ENCODE assay signal across 13 cellular contexts in the genomic region with DNA sequence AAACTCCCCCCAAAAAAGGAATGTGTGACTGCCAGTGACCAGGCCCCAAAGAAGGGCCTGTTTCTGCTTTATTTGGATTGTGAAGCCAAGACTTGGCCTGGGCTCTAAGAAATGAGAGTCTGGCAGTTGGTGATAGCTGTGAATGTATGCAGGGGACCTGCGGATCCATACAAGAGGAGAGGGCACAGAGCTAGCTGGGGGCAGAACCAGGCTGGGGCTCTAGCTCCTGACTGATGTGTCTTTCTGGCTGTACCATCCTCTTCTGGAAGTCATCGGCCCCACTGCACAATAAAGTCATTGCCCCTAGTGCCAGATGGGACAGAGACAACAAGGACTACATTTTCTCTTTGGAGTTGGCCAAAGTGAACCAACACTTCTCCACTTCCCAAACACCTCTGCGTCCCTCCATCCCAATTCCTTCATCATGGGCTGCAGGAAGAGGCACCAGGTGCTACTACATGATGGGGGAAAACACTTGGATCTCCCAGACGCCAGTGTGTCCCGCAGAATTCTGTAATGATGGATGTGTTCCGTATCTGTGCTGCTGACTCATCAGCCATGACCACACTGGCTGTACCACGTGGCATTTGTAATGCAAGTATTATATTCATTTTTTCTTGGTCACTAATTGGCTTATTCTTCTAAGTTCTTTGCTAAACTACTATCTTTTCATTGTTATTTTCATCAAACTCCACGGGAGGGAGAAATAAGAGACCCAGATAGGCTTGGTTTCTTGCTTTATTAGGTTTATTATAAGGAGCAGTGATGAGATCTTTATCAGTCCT. TPM values are rescaled to one million over a fixed set of nuclear protein-coding genes. Genes with fewer than 3 reads are reported as not detected.
DNase-seq lines count a peak whose midpoint lies in the region; ATAC-seq and TF ChIP-seq lines count a peak whose summit lies in the region.
"Had no signal": no experiment of that assay in that cellular context is flagged by ENCODE, and none has a peak within 500 bp of the region (broad histone marks: within the 10 kb centered on the region; RNA-seq: fewer than 3 reads in every experiment).

No MANE protein-coding gene starts in this region.

- H3K36me3 Mint-ChIP-seq in activated CD4-positive, alpha-beta T cell treated with anti-CD3 and anti-CD28 coated beads, Interleukin-2, amount 10 ng/mL, durations not matched to agents 24 days and 14 days (ENCODE audit: low read depth), result peaks cover 25% of the 10 kb centered on the region
- H3K36me3 Mint-ChIP-seq: activated naive CD4-positive, alpha-beta T cell treated with anti-CD3 and anti-CD28 coated beads, Interleukin-2, amount 50 U/mL, for 72 hours; IgD-negative memory B cell had no signal

- H3K9me3 ChIP-seq in skeletal muscle satellite cell (replicated peaks; ENCODE audit: low read length), result no peaks in the 10 kb centered on the region

- H3K4me1 Mint-ChIP-seq in activated CD4-positive, alpha-beta T cell treated with anti-CD3 and anti-CD28 coated beads, Interleukin-2, amount 10 ng/mL, durations not matched to agents 24 days and 14 days, result peaks cover 2% of the 10 kb centered on the region

- peak; percentile 13 for TF ChIP-seq POLR2A in erythroblast (IDR thresholded peaks at IDR 0.05; ENCODE audit: low read length)

- H3K9me3 Mint-ChIP-seq in activated CD4-positive, alpha-beta T cell treated with anti-CD3 and anti-CD28 coated beads, Interleukin-2, amount 10 ng/mL, durations not matched to agents 24 days and 14 days, result no peaks in the 10 kb centered on the region
- H3K9me3 Mint-ChIP-seq: activated naive CD4-positive, alpha-beta T cell treated with anti-CD3 and anti-CD28 coated beads, Interleukin-2, amount 50 U/mL, for 72 hours; IgD-negative memory B cell; nephron progenitor cell had no signal

- no peak for ATAC-seq in HG02981 (IDR thresholded peaks at IDR 0.05; ENCODE audit: unreplicated experiment)
- ATAC-seq: activated naive CD4-positive, alpha-beta T cell treated with anti-CD3 and anti-CD28 coated beads, Interleukin-2, amount 50 U/mL, for 72 hours had no signal

- peak overlapping the region; percentile 29 for H3K4me2 ChIP-seq in skeletal muscle satellite cell (ENCODE audit: low read length)

- peak overlapping the region; percentile 21 for H3K27ac Mint-ChIP-seq in activated CD4-positive, alpha-beta T cell treated with anti-CD3 and anti-CD28 coated beads, Interleukin-2, amount 10 ng/mL, durations not matched to agents 24 days and 14 days
- H3K27ac Mint-ChIP-seq: IgD-negative memory B cell, nephron progenitor cell had no signal

- H3K4me3 ChIP-seq in skeletal muscle satellite cell (ENCODE audit: low read length), result no peak overlapping the region

- peaks cover 45% of the 10 kb centered on the region for H3K36me3 ChIP-seq in skeletal muscle satellite cell (ENCODE audit: insufficient read depth, low read length)

- H3K9ac ChIP-seq in skeletal muscle satellite cell (ENCODE audit: low read depth, low read length), result no peak overlapping the region

- H3K4me3 Mint-ChIP-seq in activated CD4-positive, alpha-beta T cell treated with anti-CD3 and anti-CD28 coated beads, Interleukin-2, amount 10 ng/mL, durations not matched to agents 24 days and 14 days, result no peak overlapping the region
- H3K4me3 Mint-ChIP-seq: IgD-negative memory B cell, nephron progenitor cell had no signal

- H3K4me1 ChIP-seq in skeletal muscle satellite cell (ENCODE audit: control insufficient read depth, insufficient read depth, low read length), result peaks cover 14% of the 10 kb centered on the region

- H3K27me3 Mint-ChIP-seq in activated CD4-positive, alpha-beta T cell treated with anti-CD3 and anti-CD28 coated beads, Interleukin-2, amount 10 ng/mL, durations not matched to agents 24 days and 14 days, result no peaks in the 10 kb centered on the region
- H3K27me3 Mint-ChIP-seq: IgD-negative memory B cell had no signal

- no peak for DNase-seq in activated CD4-positive, alpha-beta T cell treated with anti-CD3 and anti-CD28 coated beads, Interleukin-2, amount 10 ng/mL, durations not matched to agents 24 days and 14 days
- DNase-seq in activated CD4-positive, alpha-beta T cell treated with anti-CD3 and anti-CD28 coated beads, Interleukin-2, amount 50 U/mL, for 4 hours, result no peak
- DNase-seq in RKO (ENCODE audit: low spot score) (peak; percentile 53), erythroblast (lab: John Stamatoyannopoulos, UW) (no peak), NCI-H526 treated with DMSO at 0.1 percent for 48 hours (lab: John Stamatoyannopoulos, UW) (no peak), NCI-H82 treated with DMSO at 0.1 percent for 48 hours (lab: John Stamatoyannopoulos, UW; ENCODE audit: unreplicated experiment) (no peak)
- DNase-seq: NCI-H748 treated with DMSO at 0.1 percent for 48 hours; nephron progenitor cell; stimulated activated CD4-positive, alpha-beta T cell treated with anti-CD3 and anti-CD28 coated beads, Interleukin-4, amount 100 ng/mL, for 24 hours had no signal

- no peaks in the 10 kb centered on the region for H3K27me3 ChIP-seq in skeletal muscle satellite cell (ENCODE audit: control insufficient read depth, insufficient read depth, low read length)

- intact Hi-C loops in activated CD4-positive, alpha-beta T cell treated with anti-CD3 and anti-CD28 coated beads, Interleukin-2, amount 10 ng/mL, durations not matched to agents 24 days and 14 days (cut with micrococcal nuclease), result no loop called here

RNA-seq across cellular contexts. Expression of gene PLA2G4F, which starts 1.7 kb away (rescaled TPM):
- total RNA-seq in activated CD4-positive, alpha-beta T cell treated with anti-CD3 and anti-CD28 coated beads, Interleukin-2, amount 10 ng/mL, durations not matched to agents 24 days and 14 days, result not detected in 2 replicates
- total RNA-seq in skeletal muscle satellite cell (2012; rRNA removed), result not detected in 2 replicates
- total RNA-seq: activated naive CD4-positive, alpha-beta T cell treated with anti-CD3 and anti-CD28 coated beads, Interleukin-2, amount 50 U/mL, for 72 hours had no signal

RNA-seq across cellular contexts. Expression of gene VPS39, which starts 49.9 kb away (rescaled TPM):
- total RNA-seq in activated CD4-positive, alpha-beta T cell treated with anti-CD3 and anti-CD28 coated beads, Interleukin-2, amount 10 ng/mL, durations not matched to agents 24 days and 14 days, result 58.0 TPM in 2 replicates
- total RNA-seq in skeletal muscle satellite cell (2012; rRNA removed), result 36.3 and 42.8 TPM in 2 replicates
